ENCODE assay signal across 9 cellular contexts in the genomic region with DNA sequence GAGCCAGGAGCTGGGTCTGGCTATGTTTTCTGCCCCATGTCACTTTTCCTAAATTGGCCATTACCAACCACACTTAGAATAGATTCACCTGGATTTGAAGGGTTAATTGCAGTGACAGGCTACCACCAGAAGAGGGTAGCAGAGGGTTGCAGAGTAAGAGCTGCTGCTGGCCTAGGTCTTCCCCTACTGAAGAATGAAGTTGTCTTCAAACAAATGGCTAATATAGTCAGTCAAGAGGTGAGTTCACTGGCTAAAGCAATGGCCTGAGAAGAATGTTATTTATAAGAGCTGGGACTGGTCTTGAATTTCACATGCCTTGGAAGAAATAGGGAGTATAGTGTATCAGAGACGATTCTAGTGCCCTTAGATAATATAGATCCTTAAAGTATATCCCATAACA. TPM values are rescaled to one million over a fixed set of nuclear protein-coding genes. Genes with fewer than 3 reads are reported as not detected.
A peak's percentile ranks its signal among the peaks of the same experiment; 100 is the strongest.
DNase-seq lines count a peak whose midpoint lies in the region; ATAC-seq and TF ChIP-seq lines count a peak whose summit lies in the region.
"Not testable (repeated sequence)": the region's sequence is repeated elsewhere in the genome, so short reads cannot be mapped to it uniquely, and the experiment has no call there.
"Had no signal": no experiment of that assay in that cellular context is flagged by ENCODE, and none has a peak within 500 bp of the region (broad histone marks: within the 10 kb centered on the region; RNA-seq: fewer than 3 reads in every experiment).

No MANE protein-coding gene starts in this region.

- not testable (repeated sequence) for H4K91ac ChIP-seq in IMR-90 (ENCODE audit: insufficient read depth, low read depth, low read length)

- H3K36me3 ChIP-seq in BJ (ENCODE audit: control insufficient read depth, insufficient read depth, low read length); IMR-90 (ENCODE audit: control insufficient read depth, insufficient read depth, low read length); SJCRH30: not testable (repeated sequence)

- not testable (repeated sequence) for H3K9me1 ChIP-seq in IMR-90 (ENCODE audit: insufficient read depth, low read length)

- not testable (repeated sequence) for H2AFZ ChIP-seq in IMR-90 (replicated peaks; ENCODE audit: low read length, poor library complexity)

- not testable (repeated sequence) for H2BK20ac ChIP-seq in IMR-90 (ENCODE audit: low read depth, low read length)

- H3K14ac ChIP-seq in IMR-90 (replicated peaks; ENCODE audit: low read depth, low read length) = not testable (repeated sequence)

- not testable (repeated sequence) for H2AK5ac ChIP-seq in IMR-90 (ENCODE audit: low read depth, low read length)

- H2BK15ac ChIP-seq in IMR-90 (ENCODE audit: low read depth, low read length) = not testable (repeated sequence)

- POLR2A ChIA-PET in BJ (lab: Charles Lee); IMR-90 (lab: Charles Lee; ENCODE audit: unreplicated experiment): not testable (repeated sequence)

- not testable (repeated sequence) for H3K4me2 ChIP-seq in IMR-90 (ENCODE audit: low read depth, low read length)

- ATAC-seq in GM18868 (IDR thresholded peaks at IDR 0.05; ENCODE audit: unreplicated experiment) (peak; percentile 95), HG02588 (IDR thresholded peaks at IDR 0.05; ENCODE audit: unreplicated experiment) (peak; percentile 90), IMR-90 (ENCODE audit: low read depth) (peak; percentile 93)

- not testable (repeated sequence) for H2BK120ac ChIP-seq in IMR-90 (ENCODE audit: low read depth, low read length)

- not testable (repeated sequence) for H2AK9ac ChIP-seq in IMR-90 (replicated peaks; ENCODE audit: low read depth, low read length, poor library complexity)

- not testable (repeated sequence) for H3K23ac ChIP-seq in IMR-90 (ENCODE audit: low read depth, low read length)

- TF ChIP-seq CTCF in BJ (IDR thresholded peaks at IDR 0.05; ENCODE audit: insufficient read depth, low read depth, low read length) (peak; percentile 69), IMR-90 (conservative IDR thresholded peaks at IDR 0.05; ENCODE audit: low read depth, low read length) (peak; percentile 66), retinal pigment epithelial cell (conservative IDR thresholded peaks at IDR 0.05; ENCODE audit: low read depth, low read length) (peak; percentile 73)

- DNase-seq in BJ (ENCODE audit: low read depth); retinal pigment epithelial cell (ENCODE audit: low read depth): not testable (repeated sequence)
- DNase-seq in IMR-90 = peak; percentile 39
- peak; percentile 6 to 42 for DNase-seq in SJCRH30
- peak; percentile 2 for DNase-seq in central memory CD4-positive, alpha-beta T cell
- peak; percentile 3 for DNase-seq in iPS-NIHi11 (ENCODE audit: low spot score)

- peak; percentile 76 for TF ChIP-seq RAD21 in IMR-90 (IDR thresholded peaks at IDR 0.05; ENCODE audit: low read length)

- not testable (repeated sequence) for H2BK5ac ChIP-seq in IMR-90 (ENCODE audit: low read depth, low read length, poor library complexity, severe bottlenecking)

- not testable (repeated sequence) for H4K8ac ChIP-seq in IMR-90 (ENCODE audit: low read depth in 2 of 2, low read length in 2 of 2)

- not testable (repeated sequence) for BruUV-seq in IMR-90 (replicated peaks; lab: Mats Ljungman, UMichigan)

- H3K4me3 ChIP-seq in BJ (ENCODE audit: low read depth, low read length); IMR-90 (ENCODE audit: insufficient read depth, low read depth, low read length); SJCRH30; retinal pigment epithelial cell (ENCODE audit: low read length): not testable (repeated sequence)

- dilution Hi-C loops in IMR-90 (cut with HindIII; ENCODE audit: low sequenced_read_pairs, unreplicated experiment) = not testable (repeated sequence)

- in situ Hi-C loops in IMR-90 (cut with MboI; ENCODE audit: low sequenced_read_pairs) = loop anchor here (25.0 kb wide), 1 partner anchor 1014 kb away; no protein-coding TSS in a partner anchor

- H3K79me1 ChIP-seq in IMR-90 (ENCODE audit: low read depth in 1 of 2, low read length in 2 of 2) = not testable (repeated sequence)

- H3K18ac ChIP-seq in IMR-90 (ENCODE audit: low read depth, low read length) = not testable (repeated sequence)

- not testable (repeated sequence) for H3K9me3 ChIP-seq in IMR-90 (ENCODE audit: control insufficient read depth, insufficient read depth, low read length); SJCRH30 (replicated peaks)

- TF ChIP-seq POLR2A in IMR-90 (IDR thresholded peaks at IDR 0.05; ENCODE audit: low read depth, low read length) = not testable (repeated sequence)

- H3K4me1 ChIP-seq in IMR-90 (ENCODE audit: control insufficient read depth, insufficient read depth, low read length); SJCRH30: not testable (repeated sequence)

- not testable (repeated sequence) for H3K4ac ChIP-seq in IMR-90 (ENCODE audit: low read depth, low read length)

- WGBS in IMR-90 (ENCODE audit: extremely low coverage in 2 of 2, insufficient read length in 1 of 2), 2 experiments = no CpG with 5 or more reads among the region's 1 CpG

- H3K27ac ChIP-seq in IMR-90 (ENCODE audit: insufficient read depth, low read length); SJCRH30: not testable (repeated sequence)

- intact Hi-C loops in IMR-90 (cut with micrococcal nuclease) = loop anchor here (1.0 to 10.0 kb wide), 3 partner anchors 237 to 1015 kb away; no protein-coding TSS in a partner anchor

- H3K27me3 ChIP-seq in BJ (ENCODE audit: control insufficient read depth, insufficient read depth, low read length); IMR-90 (ENCODE audit: control insufficient read depth, insufficient read depth, low read length); SJCRH30: not testable (repeated sequence)

- H4K20me1 ChIP-seq in IMR-90 (ENCODE audit: insufficient read depth, low read length) = not testable (repeated sequence)

- CTCF ChIA-PET in BJ (lab: Yijun Ruan, JAX); IMR-90 (lab: Yijun Ruan, JAX): not testable (repeated sequence)

- not testable (repeated sequence) for H3K56ac ChIP-seq in IMR-90 (ENCODE audit: extremely low read depth, insufficient read depth, low read length)

- not testable (repeated sequence) for H3K9ac ChIP-seq in IMR-90 (ENCODE audit: low read depth, low read length)

- not testable (repeated sequence) for H4K5ac ChIP-seq in IMR-90 (ENCODE audit: low read depth, low read length)

TF ChIP-seq in IMR-90, 13 proteins besides CTCF, POLR2A, EP300 and RAD21:
- TF ChIP-seq SMC3 (IDR thresholded peaks at IDR 0.05; ENCODE audit: low read depth, low read length) = peak; percentile 82
TF ChIP-seq in IMR-90: peak in this region for 1; not testable (repeated sequence) for 12.

RNA-seq across cellular contexts. Expression of gene GRM5, which starts 32.2 kb away (rescaled TPM):
- polyA plus RNA-seq in BJ (2011; rRNA removed) (not detected in 2 replicates), IMR-90 (2012; rRNA removed) (under 0.01 and 0.03 TPM in 2 replicates)
- polyA minus RNA-seq in BJ (2011; rRNA and poly(A)+ RNA removed) = 0.05 and 0.28 TPM in 2 replicates
- under 0.01 TPM in 2 replicates for total RNA-seq in IMR-90 (2012; rRNA removed)
- polyA plus RNA-seq in IMR-90 (2012; cell fraction: cytosol; rRNA removed) = 0.01 TPM in 1 of 2 replicates, not detected in the other
- 0.03 and 0.04 TPM in 2 replicates for polyA plus RNA-seq in IMR-90 (2012; cell fraction: nucleus; rRNA removed; ENCODE audit: low replicate concordance)
- 0.03 and 0.04 TPM in 2 replicates for total RNA-seq in SJCRH30 (2014; rRNA removed; shearing (Covaris generic))
- polyA plus RNA-seq: immature natural killer cell had no signal
